In the genomic region with DNA sequence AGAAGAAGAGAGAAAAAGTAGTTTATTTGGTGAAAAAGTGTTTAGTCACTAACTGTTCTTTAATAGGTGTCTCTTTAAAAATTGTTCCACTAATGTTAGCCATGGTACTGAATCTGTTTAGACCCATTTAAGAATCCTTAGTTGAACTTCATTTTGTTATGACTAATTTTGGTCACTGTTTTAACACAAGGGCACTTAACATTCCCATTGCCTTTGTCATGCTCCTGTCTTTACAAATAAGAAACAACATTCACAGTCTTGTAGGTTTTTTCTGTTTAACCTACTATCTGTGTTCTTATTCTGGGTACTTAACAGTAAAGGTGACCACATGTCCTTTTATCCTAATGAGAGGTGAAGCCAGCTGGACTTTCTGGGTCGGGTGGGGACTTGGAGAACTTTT, we compare ENCODE assay signal across 13 cellular contexts.
DNase-seq lines count a peak whose midpoint lies in the region; ATAC-seq and TF ChIP-seq lines count a peak whose summit lies in the region.
"Had no signal": no experiment of that assay in that cellular context is flagged by ENCODE, and none has a peak within 500 bp of the region (broad histone marks: within the 10 kb centered on the region; RNA-seq: fewer than 3 reads in every experiment).

No MANE protein-coding gene starts in this region.

- no peaks in the 10 kb centered on the region for H3K27me3 Mint-ChIP-seq in CD8-positive, alpha-beta T cell (ENCODE audit: low read depth)
- H3K27me3 Mint-ChIP-seq: naive thymus-derived CD8-positive, alpha-beta T cell had no signal

- CTCF ChIA-PET in CD8-positive, alpha-beta T cell (lab: Charles Lee): no interaction called here

- peak; percentile 78 for DNase-seq in EL
- DNase-seq in RWPE2 (ENCODE audit: low spot score): no peak
- peak; percentile 35 for DNase-seq in fibroblast of gingiva (ENCODE audit: low read depth)
- peak; percentile 38 for DNase-seq in skeletal muscle cell (ENCODE audit: low read depth)
- no peak for DNase-seq in CD8-positive, alpha-beta T cell
- no peak for DNase-seq in activated naive CD4-positive, alpha-beta T cell (lab: John Stamatoyannopoulos, UW)
- DNase-seq in NCI-H82 (lab: John Stamatoyannopoulos, UW): no peak
- DNase-seq: activated CD8-positive, alpha-beta memory T cell treated with anti-CD3 and anti-CD28 coated beads for 24 hours; DMS 273 treated with DMSO at 0.1 percent for 48 hours; endodermal cell; naive thymus-derived CD8-positive, alpha-beta T cell; NCI-H1436 had no signal

- no peak overlapping the region for H3K27ac Mint-ChIP-seq in CD8-positive, alpha-beta T cell
- H3K27ac Mint-ChIP-seq: endodermal cell had no signal

- peaks cover 3% of the 10 kb centered on the region; the same call in 1 of the 2 replicates for H3K36me3 ChIP-seq in RWPE2 (ENCODE audit: low read depth)
- no peaks in the 10 kb centered on the region for H3K36me3 ChIP-seq in CD8-positive, alpha-beta T cell (ENCODE audit: insufficient read depth, low read length)

- peaks cover 17% of the 10 kb centered on the region for H3K4me1 ChIP-seq in RWPE2 (ENCODE audit: insufficient read depth, poor library complexity, severe bottlenecking)
- H3K4me1 ChIP-seq in CD8-positive, alpha-beta T cell (ENCODE audit: insufficient read depth, low read length): no peaks in the 10 kb centered on the region

- POLR2A ChIA-PET in CD8-positive, alpha-beta T cell (lab: Charles Lee): no interaction called here

- H3K27ac ChIP-seq in RWPE2 (ENCODE audit: poor library complexity, severe bottlenecking): peak overlapping the region; percentile 21
- H3K27ac ChIP-seq in CD8-positive, alpha-beta T cell (ENCODE audit: low read depth, low read length): no peak overlapping the region

- H3K4me3 ChIP-seq in RWPE2 (ENCODE audit: severe bottlenecking): no peak overlapping the region
- H3K4me3 ChIP-seq in skeletal muscle cell (ENCODE audit: low read depth, low read length): no peak overlapping the region
- no peak overlapping the region for H3K4me3 ChIP-seq in CD8-positive, alpha-beta T cell (ENCODE audit: low read depth, low read length)

- H3K27me3 ChIP-seq in RWPE2 (ENCODE audit: insufficient read depth, poor library complexity, severe bottlenecking): no peaks in the 10 kb centered on the region
- no peaks in the 10 kb centered on the region for H3K27me3 ChIP-seq in CD8-positive, alpha-beta T cell (ENCODE audit: insufficient read depth, low read length)

- intact Hi-C loops in CD8-positive, alpha-beta T cell (cut with DNase I, micrococcal nuclease): no loop called here

- peak; percentile 73; the same call in 2 of the 3 replicates for ATAC-seq in RWPE2 (ENCODE audit: low read depth)
- no peak for ATAC-seq in GM18858 (IDR thresholded peaks at IDR 0.05; ENCODE audit: unreplicated experiment)
- ATAC-seq in CD8-positive, alpha-beta T cell: no peak
- ATAC-seq: naive thymus-derived CD8-positive, alpha-beta T cell had no signal

- peaks cover 64% of the 10 kb centered on the region for H3K36me3 Mint-ChIP-seq in CD8-positive, alpha-beta T cell

- TF ChIP-seq CTCF in RWPE2 (IDR thresholded peaks at IDR 0.05; ENCODE audit: poor library complexity, severe bottlenecking): no peak
- no peak for TF ChIP-seq CTCF in CD8-positive, alpha-beta T cell (IDR thresholded peaks at IDR 0.05)

- H3K4me3 Mint-ChIP-seq in CD8-positive, alpha-beta T cell: no peak overlapping the region
- H3K4me3 Mint-ChIP-seq: endodermal cell; naive thymus-derived CD8-positive, alpha-beta T cell had no signal

- H3K9me3 Mint-ChIP-seq in CD8-positive, alpha-beta T cell: no peaks in the 10 kb centered on the region
- H3K9me3 Mint-ChIP-seq: endodermal cell had no signal

- peaks cover 9% of the 10 kb centered on the region for H3K4me1 Mint-ChIP-seq in CD8-positive, alpha-beta T cell (ENCODE audit: low read depth)
- H3K4me1 Mint-ChIP-seq: endodermal cell had no signal

- H3K9me3 ChIP-seq in RWPE2 (ENCODE audit: severe bottlenecking): no peaks in the 10 kb centered on the region
- no peaks in the 10 kb centered on the region for H3K9me3 ChIP-seq in CD8-positive, alpha-beta T cell (ENCODE audit: low read length)

Comparison
In these comparisons a context has a peak if more than half of its experiments do, and no peak if none do; other contexts are left out.
1. DNase-seq: peak in EL (single experiment), fibroblast of gingiva (single experiment) and skeletal muscle cell (single experiment); none in RWPE2 (single experiment), CD8-positive, alpha-beta T cell (0 of 7), activated naive CD4-positive, alpha-beta T cell (0 of 4) and NCI-H82 (single experiment).